ENCODE assay signal across 13 cellular contexts in the genomic region with DNA sequence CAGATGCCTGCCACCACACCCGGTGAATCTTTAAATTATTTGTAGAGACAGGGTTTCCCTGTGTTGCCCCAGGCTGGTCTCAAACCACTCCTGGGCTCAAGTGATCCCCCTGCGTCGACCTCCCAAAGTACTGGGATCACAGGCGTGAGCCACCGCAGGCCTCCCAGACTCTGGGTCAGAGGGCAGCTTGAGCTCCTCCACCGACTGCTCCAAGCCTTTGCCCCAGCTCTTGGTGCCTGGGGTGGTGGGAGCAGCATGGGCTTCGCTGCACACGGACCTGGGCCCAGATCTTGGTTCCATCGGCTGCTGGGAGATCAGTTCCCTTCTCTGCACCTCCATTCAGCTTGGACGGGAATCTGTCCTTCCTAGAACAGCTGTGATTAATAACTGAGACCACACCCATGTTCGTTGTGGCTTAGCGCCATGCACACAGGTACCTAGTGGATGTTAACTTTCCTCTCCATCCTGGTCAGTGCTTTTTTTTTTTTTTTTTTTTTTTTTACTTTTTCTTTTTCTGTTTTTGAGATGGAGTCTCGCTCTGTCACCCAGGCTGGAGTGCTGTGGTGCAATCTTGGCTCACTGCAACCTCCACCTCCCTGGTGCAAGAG.
A peak's percentile ranks its signal among the peaks of the same experiment; 100 is the strongest.
DNase-seq lines count a peak whose midpoint lies in the region; TF ChIP-seq lines count a peak whose summit lies in the region.
"Had no signal": no experiment of that assay in that cellular context is flagged by ENCODE, and none has a peak within 500 bp of the region (broad histone marks: within the 10 kb centered on the region; RNA-seq: fewer than 3 reads in every experiment).

No MANE protein-coding gene starts in this region.

- H2BK120ac ChIP-seq in mesendoderm (ENCODE audit: low read depth, low read length), result no peak overlapping the region

- peaks cover 26% of the 10 kb centered on the region for H3K79me1 ChIP-seq in mesendoderm (ENCODE audit: low read length)

- peak overlapping the region; percentile 67 for H4K8ac ChIP-seq in mesendoderm (ENCODE audit: low read depth, low read length)

- H3K4me1 Mint-ChIP-seq in chondrocyte (ENCODE audit: low read depth) (peaks cover 55% of the 10 kb centered on the region), endothelial cell (ENCODE audit: unreplicated experiment) (peaks cover under 1% of the 10 kb centered on the region), nephron progenitor cell (peaks cover 63% of the 10 kb centered on the region)

- no peak overlapping the region for H3K23ac ChIP-seq in mesendoderm (ENCODE audit: low read length)

- peaks cover 81% of the 10 kb centered on the region for H3K79me2 ChIP-seq in mesendoderm (ENCODE audit: control insufficient read depth, insufficient read depth, low read length)

- H3K36me3 ChIP-seq in mesendoderm (ENCODE audit: control insufficient read depth, insufficient read depth, low read length) (no peaks in the 10 kb centered on the region), tibial artery (no peaks in the 10 kb centered on the region)

- no CpG with 5 or more reads among the region's 13 CpGs for WGBS in mesendoderm (ENCODE audit: extremely low coverage, insufficient coverage, low lambda C conversion rate)

- H2BK15ac ChIP-seq in mesendoderm (replicated peaks; ENCODE audit: low read depth), result no peak overlapping the region

- H3K4me1 ChIP-seq in mesendoderm (ENCODE audit: control insufficient read depth, low read depth, low read length), result peaks cover 15% of the 10 kb centered on the region
- H3K4me1 ChIP-seq in tibial artery, result peaks cover 0 to 35% (median 18%) of the 10 kb centered on the region in 4 donors

- H3K4me3 ChIP-seq in mesendoderm (ENCODE audit: low read length) (no peak overlapping the region), tibial artery (no peak overlapping the region)
- H3K4me3 ChIP-seq: body of pancreas had no signal

- H3K18ac ChIP-seq in mesendoderm (ENCODE audit: low read length), result peak overlapping the region; percentile 15

- peak overlapping the region; percentile 73 for H3K27ac ChIP-seq in mesendoderm (ENCODE audit: low read depth, low read length)
- H3K27ac ChIP-seq in tibial artery, result peak overlapping the region; percentile 49 to 64
- H3K27ac ChIP-seq: WERI-Rb-1 had no signal

- peak overlapping the region; percentile 92 for H3K27ac Mint-ChIP-seq in chondrocyte (ENCODE audit: unreplicated experiment)
- H3K27ac Mint-ChIP-seq in endothelial cell (ENCODE audit: unreplicated experiment), result no peak overlapping the region
- H3K27ac Mint-ChIP-seq in nephron progenitor cell, result no peak overlapping the region

- no peaks in the 10 kb centered on the region for H3K9me3 Mint-ChIP-seq in chondrocyte (ENCODE audit: low read depth)
- no peaks in the 10 kb centered on the region for H3K9me3 Mint-ChIP-seq in endothelial cell (ENCODE audit: unreplicated experiment)
- peaks cover 4% of the 10 kb centered on the region for H3K9me3 Mint-ChIP-seq in nephron progenitor cell

- no peak overlapping the region for H3K9ac ChIP-seq in mesendoderm (ENCODE audit: low read length)

- H4K5ac ChIP-seq in mesendoderm (ENCODE audit: low read length), result peak overlapping the region; percentile 6

- no peaks in the 10 kb centered on the region for H3K9me3 ChIP-seq in tibial artery
- H3K9me3 ChIP-seq: body of pancreas had no signal

- H3K4ac ChIP-seq in mesendoderm (ENCODE audit: low read depth, low read length), result no peak overlapping the region

- H3K56ac ChIP-seq in mesendoderm (ENCODE audit: low read length), result peak overlapping the region; percentile 62

- no peak overlapping the region for H2BK5ac ChIP-seq in mesendoderm (ENCODE audit: low read length)

- intact Hi-C loops in tibial artery (cut with DNase I; ENCODE audit: low total_unique reads), result no loop called here

- DNase-seq in NCI-H748 (lab: John Stamatoyannopoulos, UW; ENCODE audit: unreplicated experiment) (peak; percentile 42), NCI-H748 treated with DMSO at 0.1 percent for 48 hours (lab: John Stamatoyannopoulos, UW) (no peak), chondrocyte (ENCODE audit: low spot score) (no peak), mesendoderm (no peak), tibial artery (no peak), endothelial cell (ENCODE audit: low spot score) (no peak), UCSD-AML1 (lab: John Stamatoyannopoulos, UW; ENCODE audit: unreplicated experiment) (no peak), nephron progenitor cell (no peak)
- DNase-seq: DMS79 treated with DMSO at 0.1 percent for 48 hours, islet precursor cell, NCI-H1436, WERI-Rb-1 had no signal

- H3K4me3 Mint-ChIP-seq in chondrocyte (ENCODE audit: unreplicated experiment) (peak overlapping the region; percentile 28), endothelial cell (ENCODE audit: unreplicated experiment) (no peak overlapping the region), nephron progenitor cell (no peak overlapping the region)

- TF ChIP-seq CTCF in chondrocyte (IDR thresholded peaks at IDR 0.05) (no peak), tibial artery (IDR thresholded peaks at IDR 0.05) (no peak), endothelial cell (IDR thresholded peaks at IDR 0.05; ENCODE audit: unreplicated experiment) (no peak), nephron progenitor cell (IDR thresholded peaks at IDR 0.05) (no peak)

- no peaks in the 10 kb centered on the region for H3K27me3 Mint-ChIP-seq in chondrocyte (ENCODE audit: low read depth)
- H3K27me3 Mint-ChIP-seq in endothelial cell (ENCODE audit: unreplicated experiment), result peaks cover 1% of the 10 kb centered on the region
- H3K27me3 Mint-ChIP-seq in nephron progenitor cell (ENCODE audit: low read depth, poor library complexity), result no peaks in the 10 kb centered on the region

- no peak overlapping the region for H3K4me2 ChIP-seq in mesendoderm (ENCODE audit: low read length)

- H3K36me3 Mint-ChIP-seq in chondrocyte (ENCODE audit: low read depth) (peaks cover 2% of the 10 kb centered on the region), endothelial cell (ENCODE audit: low read depth, unreplicated experiment) (no peaks in the 10 kb centered on the region), nephron progenitor cell (ENCODE audit: low read depth) (peaks cover 25% of the 10 kb centered on the region)

- H2AK5ac ChIP-seq in mesendoderm (ENCODE audit: low read length), result no peak overlapping the region

- H3K27me3 ChIP-seq in mesendoderm (ENCODE audit: insufficient read depth, low read length, poor library complexity) (no peaks in the 10 kb centered on the region), tibial artery (no peaks in the 10 kb centered on the region)
- H3K27me3 ChIP-seq: body of pancreas had no signal
